ENCODE assay signal across 8 cellular contexts in genomic region chr2:37925063-37925897, GRCh38. TPM values are rescaled to one million over a fixed set of nuclear protein-coding genes. Genes with fewer than 3 reads are reported as not detected.
DNase-seq lines count a peak whose midpoint lies in the region; ATAC-seq and TF ChIP-seq lines count a peak whose summit lies in the region.

Gene RMDN2 (plus strand): TSS chr2:37925287. CDS start chr2:37929278, 3,991 bp downstream.

- peak; percentile 80 for DNase-seq in AG09319 (ENCODE audit: extremely low read depth, low read depth)
- DNase-seq in NCI-H524 treated with DMSO at 0.1 percent for 48 hours (lab: John Stamatoyannopoulos, UW), result peak; percentile 83
- peak; percentile 87 for DNase-seq in activated CD4-positive, alpha-beta T cell treated with anti-CD3 and anti-CD28 coated beads for 48 hours
- DNase-seq in colonic mucosa, result peak; percentile 90
- peak; percentile 98 for DNase-seq in left kidney (ENCODE audit: low read depth, low spot score)
- peak; percentile 80 to 85 for DNase-seq in stimulated activated CD4-positive, alpha-beta T cell treated with anti-CD3 and anti-CD28 coated beads, Interleukin-2, amount 100 ng/mL, for 24 hours

- peaks cover 3% of the 10 kb centered on the region for H3K4me1 ChIP-seq in colonic mucosa

- ATAC-seq in GM19025 (IDR thresholded peaks at IDR 0.05; ENCODE audit: low read depth, unreplicated experiment) (peak; percentile 88), HG03342 (IDR thresholded peaks at IDR 0.05; ENCODE audit: unreplicated experiment) (peak; percentile 91)

- H3K27ac ChIP-seq in colonic mucosa, result peak within 1 kb of the TSS; percentile 84

- TF ChIP-seq CTCF in AG09319 (IDR thresholded peaks at IDR 0.05; ENCODE audit: low read depth, low read length) (no peak; the same call in none of the 2 replicates), colonic mucosa (IDR thresholded peaks at IDR 0.05) (no peak)

- no peaks in the 10 kb centered on the region for H3K36me3 ChIP-seq in colonic mucosa

- H3K9me3 ChIP-seq in colonic mucosa, result no peaks in the 10 kb centered on the region

- H3K27me3 ChIP-seq in colonic mucosa, result no peaks in the 10 kb centered on the region

- H3K4me3 ChIP-seq in colonic mucosa, result peak within 1 kb of the TSS; percentile 59

- peak within 1 kb of the TSS; percentile 74 to 87 for H3K9ac ChIP-seq in colonic mucosa (ENCODE audit: low read depth in 2 of 2, low read length in 2 of 2)

- intact Hi-C loops in colonic mucosa (cut with DNase I), result no loop called here

RNA-seq across cellular contexts. Expression of gene RMDN2, which starts in this region (rescaled TPM):
- 10 to 100 TPM; 19.8 to 26.5 TPM for total RNA-seq in colonic mucosa

Comparison
In these comparisons a context has a peak if more than half of its experiments do, and no peak if none do; other contexts are left out.
1. Peak in every context shown above with its lines: DNase-seq, ATAC-seq, H3K4me3 ChIP-seq and H3K27ac ChIP-seq.